ENCODE assay signal across 28 cellular contexts in genomic region chr2:139876964-139877363, GRCh38.
DNase-seq lines count a peak whose midpoint lies in the region; ATAC-seq, FAIRE-seq and TF ChIP-seq lines count a peak whose summit lies in the region.
"Had no signal": no experiment of that assay in that cellular context is flagged by ENCODE, and none has a peak within 500 bp of the region (broad histone marks: within the 10 kb centered on the region; RNA-seq: fewer than 3 reads in every experiment).

No MANE protein-coding gene starts in this region.

- H3K9me3 ChIP-seq in HepG2 (ENCODE audit: low read length) (no peaks in the 10 kb centered on the region), right lobe of liver (no peaks in the 10 kb centered on the region), RWPE2 (ENCODE audit: severe bottlenecking) (no peaks in the 10 kb centered on the region), trophoblast cell (ENCODE audit: insufficient read depth, low read depth, low read length) (peaks cover 1% of the 10 kb centered on the region)
- H3K9me3 ChIP-seq: BE2C had no signal

- no peak overlapping the region for H3K4ac ChIP-seq in trophoblast cell (ENCODE audit: low read depth, low read length)

- no peak for TF ChIP-seq EP300 in HepG2 (IDR thresholded peaks at IDR 0.05; ENCODE audit: low read depth in 2 of 2, low read length in 2 of 2)
- no peak for TF ChIP-seq EP300 in HepG2 (CRISPR knock-in tag; IDR thresholded peaks at IDR 0.05; ENCODE audit: borderline replicate concordance)

- H3K4me1 ChIP-seq in HepG2 (ENCODE audit: insufficient read depth, low read length) (no peaks in the 10 kb centered on the region), right lobe of liver (no peaks in the 10 kb centered on the region), RWPE2 (ENCODE audit: insufficient read depth, poor library complexity, severe bottlenecking) (no peaks in the 10 kb centered on the region), trophoblast cell (ENCODE audit: control insufficient read depth in 1 of 2, insufficient read depth in 2 of 2, low read length in 2 of 2) (no peaks in the 10 kb centered on the region)
- H3K4me1 ChIP-seq: BE2C had no signal

- no peak for TF ChIP-seq CTCF in HepG2 (CRISPR knock-in tag; IDR thresholded peaks at IDR 0.05)
- TF ChIP-seq CTCF in right lobe of liver (IDR thresholded peaks at IDR 0.05) = no peak
- TF ChIP-seq CTCF in RWPE2 (IDR thresholded peaks at IDR 0.05; ENCODE audit: poor library complexity, severe bottlenecking) = no peak

- CTCF ChIA-PET in HepG2 (lab: Yijun Ruan, JAX; ENCODE audit: low intra/inter-chr PET ratio, low total read pairs) = no interaction called here
- CTCF ChIA-PET in activated CD4-positive, alpha-beta memory T cell treated with anti-CD3 and anti-CD28 coated beads, Interleukin-2, amount 10 ng/mL, durations not matched to agents 7 days and 5 days (lab: Charles Lee) = no interaction called here

- H3K4me3 ChIP-seq in HepG2 (replicated peaks in 1 of 3; ENCODE audit: insufficient read depth in 1 of 3, low read depth in 2 of 3, low read length in 3 of 3) (no peak overlapping the region), right lobe of liver (no peak overlapping the region), RWPE2 (ENCODE audit: severe bottlenecking) (no peak overlapping the region), trophoblast cell (ENCODE audit: low read depth, low read length) (no peak overlapping the region)
- H3K4me3 ChIP-seq: BLaER1, GM12878 had no signal

- no peak overlapping the region for H3K4me2 ChIP-seq in HepG2 (ENCODE audit: low read depth, low read length)
- H3K4me2 ChIP-seq in trophoblast cell (ENCODE audit: low read length) = no peak overlapping the region
- H3K4me2 ChIP-seq: BLaER1 had no signal

- H3K23ac ChIP-seq in trophoblast cell (ENCODE audit: low read length) = no peak overlapping the region

- BruUV-seq in HepG2 (replicated peaks; lab: Mats Ljungman, UMichigan) = no TSS peak

- H2AFZ ChIP-seq in HepG2 (ENCODE audit: low read length) (no peak overlapping the region), trophoblast cell (ENCODE audit: insufficient read depth, low read length, poor library complexity) (no peak overlapping the region)

- no peak overlapping the region for H2BK5ac ChIP-seq in trophoblast cell (ENCODE audit: low read depth, low read length, poor library complexity)

- no peaks in the 10 kb centered on the region for H4K20me1 ChIP-seq in HepG2 (ENCODE audit: insufficient read depth, low read length)
- H4K20me1 ChIP-seq: BLaER1 had no signal

- H4K8ac ChIP-seq in trophoblast cell (ENCODE audit: low read depth, low read length) = no peak overlapping the region

- no peak overlapping the region for H3K4me3 Mint-ChIP-seq in activated CD4-positive, alpha-beta memory T cell treated with anti-CD3 and anti-CD28 coated beads, Interleukin-2, amount 10 ng/mL, durations not matched to agents 7 days and 5 days
- H3K4me3 Mint-ChIP-seq: CD14-positive monocyte; CD4-positive, alpha-beta memory T cell; CD4-positive, CD25-positive, alpha-beta regulatory T cell; CD8-positive, alpha-beta memory T cell had no signal

- H2AK5ac ChIP-seq in trophoblast cell (ENCODE audit: low read length) = no peak overlapping the region

- in situ Hi-C loops in HepG2 (cut with HindIII; ENCODE audit: extremely low pct_ligation_motif_present, low pct_unique_long_range_greater_than_20kb) = no loop called here

- no peak for TF ChIP-seq RAD21 in HepG2 (CRISPR knock-in tag; IDR thresholded peaks at IDR 0.05)

- H2BK12ac ChIP-seq in trophoblast cell (ENCODE audit: low read length) = no peak overlapping the region

- H3K18ac ChIP-seq in trophoblast cell (ENCODE audit: low read length) = no peak overlapping the region

- no peaks in the 10 kb centered on the region for H3K27me3 Mint-ChIP-seq in activated CD4-positive, alpha-beta memory T cell treated with anti-CD3 and anti-CD28 coated beads, Interleukin-2, amount 10 ng/mL, durations not matched to agents 7 days and 5 days
- H3K27me3 Mint-ChIP-seq: CD4-positive, alpha-beta memory T cell; CD4-positive, CD25-positive, alpha-beta regulatory T cell; CD8-positive, alpha-beta memory T cell had no signal

- no peaks in the 10 kb centered on the region for H3K79me2 ChIP-seq in HepG2 (ENCODE audit: insufficient read depth, low read length)
- no peaks in the 10 kb centered on the region for H3K79me2 ChIP-seq in trophoblast cell (ENCODE audit: control insufficient read depth, insufficient read depth, low read length, poor library complexity)

- no peaks in the 10 kb centered on the region for H3K79me1 ChIP-seq in trophoblast cell (ENCODE audit: low read length)

- no peak for FAIRE-seq in HepG2 (lab: Jason Lieb, UNC)
- FAIRE-seq: A204.1, GM12878, GM12892, GM18507 had no signal

- H2BK120ac ChIP-seq in trophoblast cell (ENCODE audit: insufficient read depth, low read length, poor library complexity) = no peak overlapping the region

- no peaks in the 10 kb centered on the region for H3K27me3 ChIP-seq in HepG2 (ENCODE audit: control insufficient read depth in 1 of 2, insufficient read depth in 2 of 2, low read length in 2 of 2)
- no peaks in the 10 kb centered on the region for H3K27me3 ChIP-seq in right lobe of liver
- no peaks in the 10 kb centered on the region for H3K27me3 ChIP-seq in RWPE2 (ENCODE audit: insufficient read depth, poor library complexity, severe bottlenecking)
- no peaks in the 10 kb centered on the region for H3K27me3 ChIP-seq in trophoblast cell (ENCODE audit: insufficient read depth, low read length)
- H3K27me3 ChIP-seq: BE2C, BLaER1 had no signal

- H3K9ac ChIP-seq in HepG2 (ENCODE audit: insufficient read depth, low read depth, low read length) = no peak overlapping the region
- H3K9ac ChIP-seq in trophoblast cell (ENCODE audit: low read length) = no peak overlapping the region
- H3K9ac ChIP-seq: BLaER1 had no signal

- H3K36me3 Mint-ChIP-seq in activated CD4-positive, alpha-beta memory T cell treated with anti-CD3 and anti-CD28 coated beads, Interleukin-2, amount 10 ng/mL, durations not matched to agents 7 days and 5 days (ENCODE audit: low read depth) = no peaks in the 10 kb centered on the region
- H3K36me3 Mint-ChIP-seq: CD14-positive monocyte; CD4-positive, alpha-beta memory T cell; CD4-positive, CD25-positive, alpha-beta regulatory T cell; CD8-positive, alpha-beta memory T cell had no signal

- POLR2A ChIA-PET in HepG2 (lab: Yijun Ruan, JAX) = no interaction called here
- POLR2A ChIA-PET in activated CD4-positive, alpha-beta memory T cell treated with anti-CD3 and anti-CD28 coated beads, Interleukin-2, amount 10 ng/mL, durations not matched to agents 7 days and 5 days (lab: Charles Lee) = no interaction called here

- H4K91ac ChIP-seq in trophoblast cell (ENCODE audit: low read depth, low read length) = no peak overlapping the region

- H3K4me1 Mint-ChIP-seq in activated CD4-positive, alpha-beta memory T cell treated with anti-CD3 and anti-CD28 coated beads, Interleukin-2, amount 10 ng/mL, durations not matched to agents 7 days and 5 days = no peaks in the 10 kb centered on the region
- H3K4me1 Mint-ChIP-seq: CD14-positive monocyte; CD4-positive, alpha-beta memory T cell; CD4-positive, CD25-positive, alpha-beta regulatory T cell; CD8-positive, alpha-beta memory T cell had no signal

- no peak overlapping the region for H3K27ac Mint-ChIP-seq in activated CD4-positive, alpha-beta memory T cell treated with anti-CD3 and anti-CD28 coated beads, Interleukin-2, amount 10 ng/mL, durations not matched to agents 7 days and 5 days
- H3K27ac Mint-ChIP-seq: CD14-positive monocyte; CD4-positive, alpha-beta memory T cell; CD4-positive, CD25-positive, alpha-beta regulatory T cell; CD8-positive, alpha-beta memory T cell had no signal

- H3K27ac ChIP-seq in HepG2 (ENCODE audit: extremely low read length, insufficient read depth, low read length) (no peak overlapping the region), right lobe of liver (no peak overlapping the region), RWPE2 (ENCODE audit: poor library complexity, severe bottlenecking) (no peak overlapping the region), trophoblast cell (ENCODE audit: low read depth, low read length) (no peak overlapping the region)
- H3K27ac ChIP-seq: BLaER1 had no signal

- DNase-seq in HepG2 (ENCODE audit: low spot score) (no peak), right lobe of liver (no peak), RWPE2 (ENCODE audit: low spot score) (no peak), trophoblast cell (peak; percentile 14 to 23)
- no peak for DNase-seq in activated CD4-positive, alpha-beta memory T cell treated with anti-CD3 and anti-CD28 coated beads, Interleukin-2, amount 10 ng/mL, durations not matched to agents 7 days and 5 days
- DNase-seq: 8988T; ACHN; BE2C; C1 segment of cervical spinal cord; CD4-positive, alpha-beta memory T cell; CD4-positive, CD25-positive, alpha-beta regulatory T cell; CD8-positive, alpha-beta memory T cell; COR-L47; DMS 273 treated with DMSO at 0.1 percent for 48 hours; DMS153; DMS53; DMS79; DND-41; EL; GDM1 had no signal

- no peaks in the 10 kb centered on the region for H3K36me3 ChIP-seq in HepG2 (replicated peaks in 1 of 2; ENCODE audit: control insufficient read depth in 1 of 2, insufficient read depth in 2 of 2, low read length in 2 of 2)
- H3K36me3 ChIP-seq in right lobe of liver = no peaks in the 10 kb centered on the region
- no peaks in the 10 kb centered on the region for H3K36me3 ChIP-seq in RWPE2 (ENCODE audit: low read depth)
- H3K36me3 ChIP-seq in trophoblast cell (ENCODE audit: control insufficient read depth in 1 of 2, insufficient read depth in 2 of 2, low read length in 2 of 2) = no peaks in the 10 kb centered on the region
- H3K36me3 ChIP-seq: BE2C, BLaER1 had no signal

- H4K12ac ChIP-seq in trophoblast cell (ENCODE audit: low read depth, low read length) = no peak overlapping the region

- peaks cover 2% of the 10 kb centered on the region for H3K9me3 Mint-ChIP-seq in activated CD4-positive, alpha-beta memory T cell treated with anti-CD3 and anti-CD28 coated beads, Interleukin-2, amount 10 ng/mL, durations not matched to agents 7 days and 5 days

- TF ChIP-seq POLR2A in HepG2 (IDR thresholded peaks at IDR 0.05; ENCODE audit: insufficient read depth in 1 of 2, low read depth in 2 of 2, low read length in 2 of 2) (no peak), right lobe of liver (IDR thresholded peaks at IDR 0.05) (no peak)

- H3K14ac ChIP-seq in trophoblast cell (ENCODE audit: low read length) = no peak overlapping the region

- intact Hi-C loops in HepG2 (cut with micrococcal nuclease; ENCODE audit: unreplicated experiment) = no loop called here
- intact Hi-C loops in right lobe of liver (cut with DNase I) = no loop called here

- WGBS in HepG2 (ENCODE audit: low lambda C conversion rate) = under 1% methylated on average over 3 of the region's 3 CpGs
- 41% methylated on average over 3 of the region's 3 CpGs for WGBS in right lobe of liver (ENCODE audit: insufficient coverage, low coverage, low lambda C conversion rate, missing lambda C conversion rate)
- no CpG with 5 or more reads among the region's 3 CpGs for WGBS in trophoblast cell (ENCODE audit: extremely low coverage, insufficient coverage, insufficient read length)

- ATAC-seq in HepG2 = no peak
- ATAC-seq in right lobe of liver = no peak
- 0 out of 3 replicates have a peak, but pooled peaks have one; percentile 12 for ATAC-seq in RWPE2 (ENCODE audit: low read depth)
- ATAC-seq in GM21576 (IDR thresholded peaks at IDR 0.05; ENCODE audit: unreplicated experiment) = no peak
- ATAC-seq in HG03196 (IDR thresholded peaks at IDR 0.05; ENCODE audit: unreplicated experiment) = no peak
- ATAC-seq: GM12878 had no signal

Comparison
In these comparisons a context has a peak if more than half of its experiments do, and no peak if none do; other contexts are left out.
1. DNase-seq: peak in trophoblast cell (2 of 2); none in HepG2 (single experiment), right lobe of liver (0 of 3), RWPE2 (single experiment) and activated CD4-positive, alpha-beta memory T cell treated with anti-CD3 and anti-CD28 coated beads, Interleukin-2, amount 10 ng/mL, durations not matched to agents 7 days and 5 days (single experiment).